In the genomic region with DNA sequence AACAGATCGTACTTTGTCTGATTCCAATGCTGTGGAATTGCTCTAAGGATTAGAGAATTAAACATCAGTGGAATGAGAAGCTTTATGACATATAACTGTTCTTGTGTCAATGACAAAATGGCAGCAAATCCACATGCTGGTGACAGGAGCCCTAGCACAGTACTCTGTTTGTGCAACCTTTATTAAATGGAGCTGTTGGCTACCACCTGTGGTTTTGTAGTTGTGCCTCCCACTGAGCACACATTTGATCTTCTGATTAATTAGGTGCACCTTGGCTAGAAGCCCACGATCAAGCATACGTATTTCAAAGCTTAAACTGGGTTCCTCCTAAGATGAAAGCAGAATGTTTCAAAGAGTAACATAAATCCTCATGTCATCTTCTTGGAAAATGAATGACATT, we compare ENCODE assay signal across 30 cellular contexts.
DNase-seq lines count a peak whose midpoint lies in the region; ATAC-seq and TF ChIP-seq lines count a peak whose summit lies in the region.
"Had no signal": no experiment of that assay in that cellular context is flagged by ENCODE, and none has a peak within 500 bp of the region (broad histone marks: within the 10 kb centered on the region; RNA-seq: fewer than 3 reads in every experiment).

No MANE protein-coding gene starts in this region.

- H3K27me3 ChIP-seq in A673 (replicated peaks; ENCODE audit: insufficient read depth, low read depth, low read length, poor library complexity) = no peaks in the 10 kb centered on the region
- H3K27me3 ChIP-seq: gastrocnemius medialis, hepatocyte had no signal

- H3K27ac ChIP-seq in A673 (ENCODE audit: low read depth, low read length, poor library complexity, severe bottlenecking) = no peak overlapping the region
- H3K27ac ChIP-seq: gastrocnemius medialis, hepatocyte, RWPE1 had no signal

- peaks cover 57% of the 10 kb centered on the region for H3K4me1 Mint-ChIP-seq in mesothelial cell of epicardium
- H3K4me1 Mint-ChIP-seq in activated T-helper 2 cell treated with anti-CD3 and anti-CD28 coated beads, Interferon-gamma antibody, Interleukin-2, Interleukin-4, amounts not matched to agents 10 μg/mL and 5 μg/mL and 100 μg/mL, durations not matched to agents 14 hours and 24 hours and 36 hours (ENCODE audit: low read depth) = no peaks in the 10 kb centered on the region
- H3K4me1 Mint-ChIP-seq: activated CD4-positive, alpha-beta T cell treated with anti-CD3 and anti-CD28 coated beads, Interleukin-2, amount 10 ng/mL, durations not matched to agents 24 days and 14 days; activated naive CD4-positive, alpha-beta T cell treated with anti-CD3 and anti-CD28 coated beads, Interleukin-2, amount 10 ng/mL, durations not matched to agents 7 days and 5 days; immature natural killer cell had no signal

- peaks cover 4% of the 10 kb centered on the region for H3K9me3 Mint-ChIP-seq in mesothelial cell of epicardium
- H3K9me3 Mint-ChIP-seq in activated T-helper 2 cell treated with anti-CD3 and anti-CD28 coated beads, Interferon-gamma antibody, Interleukin-2, Interleukin-4, amounts not matched to agents 10 μg/mL and 5 μg/mL and 100 μg/mL, durations not matched to agents 14 hours and 24 hours and 36 hours = peaks cover 4% of the 10 kb centered on the region
- H3K9me3 Mint-ChIP-seq: activated CD4-positive, alpha-beta T cell treated with anti-CD3 and anti-CD28 coated beads, Interleukin-2, amount 10 ng/mL, durations not matched to agents 24 days and 14 days; CD8-positive, alpha-beta T cell; dendritic cell treated with granulocyte-macrophage colony-stimulating factor and Interleukin-4, amounts not matched to agents 40 ng/mL and 50 ng/mL, for 4 days had no signal

- no peak for ATAC-seq in GM21825 (IDR thresholded peaks at IDR 0.05; ENCODE audit: unreplicated experiment)
- ATAC-seq: CD8-positive, alpha-beta T cell; gastrocnemius medialis; GM12878; left lobe of liver; SK-N-SH treated with all-trans-retinoic acid at 6 μM for 48 hours had no signal

- CTCF ChIA-PET in A673 (lab: Charles Lee) = no interaction called here

- no peak for TF ChIP-seq CTCF in mesothelial cell of epicardium (IDR thresholded peaks at IDR 0.05; ENCODE audit: unreplicated experiment)
- no peak for TF ChIP-seq CTCF in A673 (conservative IDR thresholded peaks at IDR 0.05; ENCODE audit: low read depth, low read length)

- POLR2A ChIA-PET in A673 (lab: Charles Lee; ENCODE audit: low non-redundant PET) = no interaction called here

- DNase-seq in DMS 273 (lab: John Stamatoyannopoulos, UW; ENCODE audit: unreplicated experiment) (peak; percentile 49), DMS 273 treated with DMSO at 0.1 percent for 48 hours (lab: John Stamatoyannopoulos, UW) (no peak), NCI-H128 (lab: John Stamatoyannopoulos, UW; ENCODE audit: unreplicated experiment) (peak; percentile 9), NCI-H345 treated with DMSO at 0.1 percent for 48 hours (lab: John Stamatoyannopoulos, UW; ENCODE audit: unreplicated experiment) (peak; percentile 78), mesothelial cell of epicardium (ENCODE audit: low spot score in 2 of 2, unreplicated experiment in 2 of 2) (peak in 1 of 2 experiments; percentile 42), A673 (ENCODE audit: low spot score) (no peak)
- DNase-seq in activated T-helper 2 cell treated with anti-CD3 and anti-CD28 coated beads, Interferon-gamma antibody, Interleukin-2, Interleukin-4, amounts not matched to agents 10 μg/mL and 5 μg/mL and 100 μg/mL, durations not matched to agents 14 hours and 24 hours and 36 hours (ENCODE audit: low spot score) = no peak
- DNase-seq: 8988T; activated CD4-positive, alpha-beta T cell treated with anti-CD3 and anti-CD28 coated beads, Interleukin-2, amount 10 ng/mL, durations not matched to agents 24 days and 14 days; activated naive CD4-positive, alpha-beta T cell treated with anti-CD3 and anti-CD28 coated beads, Interleukin-2, amount 10 ng/mL, durations not matched to agents 7 days and 5 days; activated T-cell treated with anti-CD3 and anti-CD28 coated beads, Interleukin-2, amount 50 U/mL, for 48 hours; anterior cingulate cortex; CD8-positive, alpha-beta T cell; central memory CD4-positive, alpha-beta T cell; gastrocnemius medialis; H7; immature natural killer cell; Kasumi-1; mesenchymal stem cell; NCI-H1048; nucleus accumbens; stimulated activated CD4-positive, alpha-beta T cell treated with anti-CD3 and anti-CD28 coated beads, Interleukin-2, amount 100 ng/mL, for 24 hours; substantia nigra had no signal

- no peak overlapping the region for H3K4me3 ChIP-seq in A673 (ENCODE audit: low read depth, low read length, poor library complexity, severe bottlenecking)
- H3K4me3 ChIP-seq: gastrocnemius medialis, GM12878, hepatocyte had no signal

- H3K4me3 Mint-ChIP-seq in mesothelial cell of epicardium = no peak overlapping the region
- no peak overlapping the region for H3K4me3 Mint-ChIP-seq in activated T-helper 2 cell treated with anti-CD3 and anti-CD28 coated beads, Interferon-gamma antibody, Interleukin-2, Interleukin-4, amounts not matched to agents 10 μg/mL and 5 μg/mL and 100 μg/mL, durations not matched to agents 14 hours and 24 hours and 36 hours (ENCODE audit: low read depth)
- H3K4me3 Mint-ChIP-seq: activated CD4-positive, alpha-beta T cell treated with anti-CD3 and anti-CD28 coated beads, Interleukin-2, amount 10 ng/mL, durations not matched to agents 24 days and 14 days; activated naive CD4-positive, alpha-beta T cell treated with anti-CD3 and anti-CD28 coated beads, Interleukin-2, amount 10 ng/mL, durations not matched to agents 7 days and 5 days; CD8-positive, alpha-beta T cell; dendritic cell treated with granulocyte-macrophage colony-stimulating factor and Interleukin-4, amounts not matched to agents 40 ng/mL and 50 ng/mL, for 4 days; immature natural killer cell had no signal

- intact Hi-C loops in A673 (cut with micrococcal nuclease; ENCODE audit: unreplicated experiment) = no loop called here
- intact Hi-C loops in activated T-helper 2 cell treated with anti-CD3 and anti-CD28 coated beads, Interferon-gamma antibody, Interleukin-2, Interleukin-4, amounts not matched to agents 10 μg/mL and 5 μg/mL and 100 μg/mL, durations not matched to agents 14 hours and 24 hours and 36 hours (cut with micrococcal nuclease) = no loop called here

- no TSS peak for BruUV-seq in A673 (replicated peaks; lab: Mats Ljungman, UMichigan)

- H3K9me3 ChIP-seq in A673 (ENCODE audit: low read depth, low read length, poor library complexity, severe bottlenecking) = no peaks in the 10 kb centered on the region
- H3K9me3 ChIP-seq: gastrocnemius medialis had no signal

- H3K4me1 ChIP-seq in A673 (ENCODE audit: insufficient read depth, low read length, poor library complexity, severe bottlenecking) = no peaks in the 10 kb centered on the region
- H3K4me1 ChIP-seq: gastrocnemius medialis had no signal

- no peaks in the 10 kb centered on the region for H3K36me3 Mint-ChIP-seq in mesothelial cell of epicardium
- no peaks in the 10 kb centered on the region for H3K36me3 Mint-ChIP-seq in activated T-helper 2 cell treated with anti-CD3 and anti-CD28 coated beads, Interferon-gamma antibody, Interleukin-2, Interleukin-4, amounts not matched to agents 10 μg/mL and 5 μg/mL and 100 μg/mL, durations not matched to agents 14 hours and 24 hours and 36 hours (ENCODE audit: low read depth)
- H3K36me3 Mint-ChIP-seq: activated naive CD4-positive, alpha-beta T cell treated with anti-CD3 and anti-CD28 coated beads, Interleukin-2, amount 10 ng/mL, durations not matched to agents 7 days and 5 days; CD8-positive, alpha-beta T cell; immature natural killer cell had no signal

- H3K27me3 Mint-ChIP-seq in mesothelial cell of epicardium (ENCODE audit: low read depth) = no peaks in the 10 kb centered on the region
- H3K27me3 Mint-ChIP-seq in activated T-helper 2 cell treated with anti-CD3 and anti-CD28 coated beads, Interferon-gamma antibody, Interleukin-2, Interleukin-4, amounts not matched to agents 10 μg/mL and 5 μg/mL and 100 μg/mL, durations not matched to agents 14 hours and 24 hours and 36 hours (ENCODE audit: low read depth) = no peaks in the 10 kb centered on the region
- H3K27me3 Mint-ChIP-seq: activated CD4-positive, alpha-beta T cell treated with anti-CD3 and anti-CD28 coated beads, Interleukin-2, amount 10 ng/mL, durations not matched to agents 24 days and 14 days; activated naive CD4-positive, alpha-beta T cell treated with anti-CD3 and anti-CD28 coated beads, Interleukin-2, amount 10 ng/mL, durations not matched to agents 7 days and 5 days; dendritic cell treated with granulocyte-macrophage colony-stimulating factor and Interleukin-4, amounts not matched to agents 40 ng/mL and 50 ng/mL, for 4 days had no signal

- peak overlapping the region; percentile 55 for H3K27ac Mint-ChIP-seq in mesothelial cell of epicardium
- no peak overlapping the region for H3K27ac Mint-ChIP-seq in activated T-helper 2 cell treated with anti-CD3 and anti-CD28 coated beads, Interferon-gamma antibody, Interleukin-2, Interleukin-4, amounts not matched to agents 10 μg/mL and 5 μg/mL and 100 μg/mL, durations not matched to agents 14 hours and 24 hours and 36 hours
- H3K27ac Mint-ChIP-seq: activated CD4-positive, alpha-beta T cell treated with anti-CD3 and anti-CD28 coated beads, Interleukin-2, amount 10 ng/mL, durations not matched to agents 24 days and 14 days; activated naive CD4-positive, alpha-beta T cell treated with anti-CD3 and anti-CD28 coated beads, Interleukin-2, amount 10 ng/mL, durations not matched to agents 7 days and 5 days; CD8-positive, alpha-beta T cell; dendritic cell treated with granulocyte-macrophage colony-stimulating factor and Interleukin-4, amounts not matched to agents 40 ng/mL and 50 ng/mL, for 4 days; immature natural killer cell had no signal

- no peaks in the 10 kb centered on the region for H3K36me3 ChIP-seq in A673 (ENCODE audit: insufficient read depth, low read length, poor library complexity, severe bottlenecking)
- H3K36me3 ChIP-seq: gastrocnemius medialis had no signal

Comparison
In these comparisons a context has a peak if more than half of its experiments do, and no peak if none do; other contexts are left out.
1. DNase-seq: peak in DMS 273 (single experiment), NCI-H128 (single experiment) and NCI-H345 treated with DMSO at 0.1 percent for 48 hours (single experiment); none in DMS 273 treated with DMSO at 0.1 percent for 48 hours (single experiment), A673 (single experiment) and activated T-helper 2 cell treated with anti-CD3 and anti-CD28 coated beads, Interferon-gamma antibody, Interleukin-2, Interleukin-4, amounts not matched to agents 10 μg/mL and 5 μg/mL and 100 μg/mL, durations not matched to agents 14 hours and 24 hours and 36 hours (single experiment).